Comparison of ENCODE assay signal across 9 cellular contexts in genomic region chr2:170819941-170820646, GRCh38. TPM values are rescaled to one million over a fixed set of nuclear protein-coding genes. Genes with fewer than 3 reads are reported as not detected.
DNase-seq lines count a peak whose midpoint lies in the region; ATAC-seq, FAIRE-seq and TF ChIP-seq lines count a peak whose summit lies in the region.
"Had no signal": no experiment of that assay in that cellular context is flagged by ENCODE, and none has a peak within 500 bp of the region (broad histone marks: within the 10 kb centered on the region; RNA-seq: fewer than 3 reads in every experiment).

No MANE protein-coding gene starts in this region.

- H3K27me3 ChIP-seq in stomach: peaks cover 60 to 100% (median 96%) of the 10 kb centered on the region in 3 donors

- peaks cover 94% of the 10 kb centered on the region for H3K27me3 Mint-ChIP-seq in activated T-cell treated with anti-CD3 and anti-CD28 coated beads, Interleukin-2, amount 50 U/mL, for 24 hours
- peaks cover 85% of the 10 kb centered on the region for H3K27me3 Mint-ChIP-seq in activated CD8-positive, alpha-beta T cell treated with anti-CD3 and anti-CD28 coated beads, Interleukin-2, amount 10 ng/mL, durations not matched to agents 7 days and 5 days (ENCODE audit: low read depth)

- CTCF ChIA-PET in activated CD8-positive, alpha-beta T cell treated with anti-CD3 and anti-CD28 coated beads, Interleukin-2, amount 10 ng/mL, durations not matched to agents 7 days and 5 days (lab: Charles Lee): interaction anchor here (0.9 to 7.3 kb wide), 6 partner anchors 14 to 496 kb away, joined by 3 to 50 read pairs (median 6); no protein-coding TSS in a partner anchor

- H3K36me3 ChIP-seq in stomach: no peaks in the 10 kb centered on the region
- no peaks in the 10 kb centered on the region for H3K36me3 ChIP-seq in kidney (ENCODE audit: control insufficient read depth in 1 of 2, insufficient read depth in 2 of 2, low read length in 2 of 2)

- TF ChIP-seq CTCF in stomach (IDR thresholded peaks at IDR 0.05) (no peak), kidney (IDR thresholded peaks at IDR 0.05; ENCODE audit: borderline replicate concordance, extremely low read depth, insufficient read depth) (no peak)

- peaks cover 62% of the 10 kb centered on the region for H3K4me1 Mint-ChIP-seq in activated T-cell treated with anti-CD3 and anti-CD28 coated beads, Interleukin-2, amount 50 U/mL, for 24 hours (ENCODE audit: low read depth)
- H3K4me1 Mint-ChIP-seq in activated CD8-positive, alpha-beta T cell treated with anti-CD3 and anti-CD28 coated beads, Interleukin-2, amount 10 ng/mL, durations not matched to agents 7 days and 5 days (ENCODE audit: low read depth): peaks cover 61% of the 10 kb centered on the region

- DNase-seq in activated T-cell treated with anti-CD3 and anti-CD28 coated beads, Interleukin-2, amount 50 U/mL, for 24 hours: peak; percentile 42
- no peak for DNase-seq in activated T-cell treated with anti-CD3 and anti-CD28 coated beads, Interleukin-2, amount 50 U/mL, for 1 hour
- no peak for DNase-seq in activated CD8-positive, alpha-beta T cell treated with anti-CD3 and anti-CD28 coated beads, Interleukin-2, amount 10 ng/mL, durations not matched to agents 7 days and 5 days
- DNase-seq in islet precursor cell (peak; percentile 79), stomach (no peak), kidney (no peak), AG08396 (ENCODE audit: low spot score) (no peak)
- DNase-seq: NCI-H510A treated with DMSO at 0.1 percent for 48 hours had no signal

- H3K9me3 ChIP-seq in stomach: peaks cover 0 to 13% (median 0%) of the 10 kb centered on the region in 4 donors
- no peaks in the 10 kb centered on the region for H3K9me3 ChIP-seq in kidney (ENCODE audit: control insufficient read depth in 1 of 2, low read length in 2 of 2)

- H3K9me3 Mint-ChIP-seq in activated T-cell treated with anti-CD3 and anti-CD28 coated beads, Interleukin-2, amount 50 U/mL, for 24 hours: no peaks in the 10 kb centered on the region
- no peaks in the 10 kb centered on the region for H3K9me3 Mint-ChIP-seq in activated CD8-positive, alpha-beta T cell treated with anti-CD3 and anti-CD28 coated beads, Interleukin-2, amount 10 ng/mL, durations not matched to agents 7 days and 5 days (ENCODE audit: insufficient read depth)

- no peak overlapping the region for H3K27ac Mint-ChIP-seq in activated T-cell treated with anti-CD3 and anti-CD28 coated beads, Interleukin-2, amount 50 U/mL, for 24 hours
- no peak overlapping the region for H3K27ac Mint-ChIP-seq in activated CD8-positive, alpha-beta T cell treated with anti-CD3 and anti-CD28 coated beads, Interleukin-2, amount 10 ng/mL, durations not matched to agents 7 days and 5 days

- ATAC-seq in activated CD8-positive, alpha-beta T cell treated with anti-CD3 and anti-CD28 coated beads, Interleukin-2, amount 10 ng/mL, durations not matched to agents 7 days and 5 days: no peak
- no peak for ATAC-seq in GM19035 (IDR thresholded peaks at IDR 0.05; ENCODE audit: unreplicated experiment)

- intact Hi-C loops in stomach (cut with DNase I; ENCODE audit: low total_unique reads): loop anchor here (5.0 to 10.0 kb wide), 3 partner anchors 105 to 455 kb away; partner anchors contain the start of gene SP5
- intact Hi-C loops in kidney (cut with DNase I): no loop called here

- peak overlapping the region; percentile 50 for H3K4me3 Mint-ChIP-seq in activated T-cell treated with anti-CD3 and anti-CD28 coated beads, Interleukin-2, amount 50 U/mL, for 24 hours
- H3K4me3 Mint-ChIP-seq in activated CD8-positive, alpha-beta T cell treated with anti-CD3 and anti-CD28 coated beads, Interleukin-2, amount 10 ng/mL, durations not matched to agents 7 days and 5 days: peak overlapping the region; percentile 54

- no peak for TF ChIP-seq EP300 in stomach (IDR thresholded peaks at IDR 0.05)

- no peak overlapping the region for H3K27ac ChIP-seq in stomach
- no peak overlapping the region for H3K27ac ChIP-seq in kidney (ENCODE audit: low read depth in 2 of 2, low read length in 2 of 2)

- H3K4me1 ChIP-seq in stomach (peaks cover 74 to 87% (median 84%) of the 10 kb centered on the region in 4 donors), kidney (ENCODE audit: control insufficient read depth in 1 of 2, insufficient read depth in 1 of 2, low read depth in 1 of 2, low read length in 2 of 2) (peaks cover 6 to 26% of the 10 kb centered on the region in 2 donors)

- no peaks in the 10 kb centered on the region for H3K36me3 Mint-ChIP-seq in activated T-cell treated with anti-CD3 and anti-CD28 coated beads, Interleukin-2, amount 50 U/mL, for 24 hours (ENCODE audit: low read depth)
- peaks cover 5% of the 10 kb centered on the region for H3K36me3 Mint-ChIP-seq in activated CD8-positive, alpha-beta T cell treated with anti-CD3 and anti-CD28 coated beads, Interleukin-2, amount 10 ng/mL, durations not matched to agents 7 days and 5 days (ENCODE audit: low read depth)

- POLR2A ChIA-PET in activated CD8-positive, alpha-beta T cell treated with anti-CD3 and anti-CD28 coated beads, Interleukin-2, amount 10 ng/mL, durations not matched to agents 7 days and 5 days (lab: Charles Lee): interaction anchor here (0.6 to 1.1 kb wide), 2 partner anchors 103 to 869 kb away, joined by 3 to 4 read pairs; no protein-coding TSS in a partner anchor

- no peak overlapping the region for H3K9ac ChIP-seq in kidney (ENCODE audit: low read length in 2 of 2)

- FAIRE-seq in kidney (lab: Jason Lieb, UNC): no peak

- H3K4me3 ChIP-seq in stomach (peak overlapping the region; percentile 14 to 44 (median 33)), kidney (ENCODE audit: low read length in 2 of 2) (peak overlapping the region in 1 of 2 donors; percentile 46)

- WGBS in stomach, 5 donors: 9 to 14% (median 11%) methylated on average over 37 to 39 of the region's 39 CpGs

- TF ChIP-seq POLR2A in stomach (IDR thresholded peaks at IDR 0.05): no peak

RNA-seq across cellular contexts. Expression of gene GAD1, which starts 3.4 kb away (rescaled TPM):
- total RNA-seq in activated CD8-positive, alpha-beta T cell treated with anti-CD3 and anti-CD28 coated beads, Interleukin-2, amount 10 ng/mL, durations not matched to agents 7 days and 5 days: 1 to 10 TPM; 1.6 to 2.2 TPM
- 1 to 10 TPM in 1 of 5 donors, not detected in 4; 2.4 TPM for total RNA-seq in stomach
- under 1 TPM in 2 of 3 donors, not detected in 1; 0.38 to 0.81 TPM for polyA plus RNA-seq in stomach
- total RNA-seq in kidney: 1.1 TPM
- polyA plus RNA-seq in kidney (ENCODE audit: insufficient read depth, low read depth, low replicate concordance): 4.1 TPM

RNA-seq across cellular contexts. Expression of gene ERICH2, which starts 49.9 kb away (rescaled TPM):
- not detected for total RNA-seq in activated CD8-positive, alpha-beta T cell treated with anti-CD3 and anti-CD28 coated beads, Interleukin-2, amount 10 ng/mL, durations not matched to agents 7 days and 5 days
- total RNA-seq in stomach: not detected
- polyA plus RNA-seq in stomach: 1 to 10 TPM; 1.5 to 6.8 (median 6.1) TPM
- total RNA-seq in kidney: 0.91 TPM
- 4.0 TPM for polyA plus RNA-seq in kidney (ENCODE audit: insufficient read depth, low read depth, low replicate concordance)

Comparison
In these comparisons a context has a peak if more than half of its experiments do, and no peak if none do; other contexts are left out.
1. DNase-seq: peak in activated T-cell treated with anti-CD3 and anti-CD28 coated beads, Interleukin-2, amount 50 U/mL, for 24 hours (single experiment) and islet precursor cell (single experiment); none in activated T-cell treated with anti-CD3 and anti-CD28 coated beads, Interleukin-2, amount 50 U/mL, for 1 hour (single experiment), activated CD8-positive, alpha-beta T cell treated with anti-CD3 and anti-CD28 coated beads, Interleukin-2, amount 10 ng/mL, durations not matched to agents 7 days and 5 days (single experiment), stomach (single experiment), kidney (single experiment) and AG08396 (single experiment).